In the genomic region with DNA sequence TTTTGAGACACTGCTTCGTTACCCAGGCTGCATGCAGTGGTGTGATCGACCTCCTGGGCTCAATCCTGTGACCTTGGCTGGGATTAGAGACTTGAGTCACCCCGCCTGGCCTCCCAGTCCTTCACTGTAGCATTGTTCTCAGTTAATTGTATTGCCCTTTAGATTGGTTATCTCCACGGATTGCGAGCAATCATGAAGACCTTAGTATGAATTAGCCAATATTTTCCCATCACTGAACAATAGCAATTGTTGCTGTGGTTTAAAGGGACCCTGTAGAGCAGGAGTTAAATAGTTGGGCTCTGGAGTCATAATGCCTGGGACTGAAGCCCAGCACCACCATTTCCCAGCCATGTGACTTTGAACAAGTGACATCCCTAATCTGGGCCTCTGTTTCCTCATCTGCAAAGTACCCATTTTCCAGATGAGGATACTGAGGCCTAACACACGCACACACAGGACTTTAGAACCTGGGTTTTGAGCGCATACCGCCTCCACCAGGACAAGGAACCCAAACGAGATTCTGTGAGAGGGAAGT, we compare ENCODE assay signal across 2 cellular contexts.
TF ChIP-seq lines count a peak whose summit lies in the region.

No MANE protein-coding gene starts in this region.

TF ChIP-seq in A549, 52 proteins besides CTCF, POLR2A, EP300 and RAD21 (continued from another document):
- TF ChIP-seq CHD4 (IDR thresholded peaks at IDR 0.05; ENCODE audit: borderline replicate concordance) (0 out of 2 replicates have a peak, but pooled peaks have one; percentile 47), RCOR1 (IDR thresholded peaks at IDR 0.05; ENCODE audit: low read depth, low read length) (peak; percentile 78; the same call in 1 of the 2 replicates), BCL3 (IDR thresholded peaks at IDR 0.05) (no peak), KDM1A (IDR thresholded peaks at IDR 0.05; ENCODE audit: low read depth) (peak; percentile 96)

TF ChIP-seq in WTC11, 78 proteins besides CTCF, POLR2A, EP300 and RAD21 (continued from another document):
- TF ChIP-seq ERG (CRISPR knock-in tag; IDR thresholded peaks at IDR 0.05) (no peak), ZNF396 (CRISPR knock-in tag; IDR thresholded peaks at IDR 0.05; ENCODE audit: borderline replicate concordance) (no peak), NR3C1 (CRISPR knock-in tag; conservative IDR thresholded peaks at IDR 0.05; ENCODE audit: low read depth) (no peak), FOXP4 (CRISPR knock-in tag; IDR thresholded peaks at IDR 0.05) (no peak)
